ENCODE assay signal across 6 cellular contexts in genomic region chr10:45596556-45596955, GRCh38.
"Had no signal": no experiment of that assay in that cellular context is flagged by ENCODE, and none has a peak within 500 bp of the region (broad histone marks: within the 10 kb centered on the region; RNA-seq: fewer than 3 reads in every experiment).

No MANE protein-coding gene starts in this region.

- FAIRE-seq: HTR-8/SVneo had no signal

- H3K27ac ChIP-seq: GM23248 had no signal

- H2AFZ ChIP-seq: GM23248 had no signal

- DNase-seq: GM23248, GOT3, H9, HCEC 1CT, KG1 had no signal

- H3K9ac ChIP-seq: GM23248 had no signal

- H3K4me3 ChIP-seq: GM23248 had no signal

- H3K27ac Mint-ChIP-seq: H9 had no signal
